Comparison of ENCODE assay signal across 2 cellular contexts in genomic region chr19:28140201-28140600, GRCh38.
TF ChIP-seq lines count a peak whose summit lies in the region.

No MANE protein-coding gene starts in this region.

TF ChIP-seq in GM23338, 12 proteins besides CTCF, POLR2A, EP300 and RAD21:
- TF ChIP-seq POLR2AphosphoS5 (IDR thresholded peaks at IDR 0.05; ENCODE audit: low read depth) (no peak), EZH2 (IDR thresholded peaks at IDR 0.05; ENCODE audit: low read depth, unreplicated experiment) (no peak), EZH2phosphoT487 (IDR thresholded peaks at IDR 0.05; ENCODE audit: unreplicated experiment) (no peak), NANOG (IDR thresholded peaks at IDR 0.05; ENCODE audit: borderline replicate concordance) (no peak), ZNF331 (CRISPR knock-in tag; IDR thresholded peaks at IDR 0.05; ENCODE audit: low read depth) (no peak), CREB1 (CRISPR knock-in tag; IDR thresholded peaks at IDR 0.05; ENCODE audit: low read depth) (no peak), ZNF114 (CRISPR knock-in tag; IDR thresholded peaks at IDR 0.05) (no peak), REST (IDR thresholded peaks at IDR 0.05; ENCODE audit: unreplicated experiment) (no peak), ZNF462 (CRISPR knock-in tag; IDR thresholded peaks at IDR 0.05) (no peak), STAT1 (IDR thresholded peaks at IDR 0.05; ENCODE audit: unreplicated experiment) (no peak), JUNB (IDR thresholded peaks at IDR 0.05; ENCODE audit: unreplicated experiment) (no peak)
- TF ChIP-seq, protein P1, sequence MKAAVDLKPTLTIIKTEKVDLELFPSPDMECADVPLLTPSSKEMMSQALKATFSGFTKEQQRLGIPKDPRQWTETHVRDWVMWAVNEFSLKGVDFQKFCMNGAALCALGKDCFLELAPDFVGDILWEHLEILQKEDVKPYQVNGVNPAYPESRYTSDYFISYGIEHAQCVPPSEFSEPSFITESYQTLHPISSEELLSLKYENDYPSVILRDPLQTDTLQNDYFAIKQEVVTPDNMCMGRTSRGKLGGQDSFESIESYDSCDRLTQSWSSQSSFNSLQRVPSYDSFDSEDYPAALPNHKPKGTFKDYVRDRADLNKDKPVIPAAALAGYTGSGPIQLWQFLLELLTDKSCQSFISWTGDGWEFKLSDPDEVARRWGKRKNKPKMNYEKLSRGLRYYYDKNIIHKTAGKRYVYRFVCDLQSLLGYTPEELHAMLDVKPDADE (IDR thresholded peaks at IDR 0.05), result no peak

TF ChIP-seq in H1, 55 proteins besides CTCF, POLR2A, EP300 and RAD21:
- no peak for TF ChIP-seq GABPA (IDR thresholded peaks at IDR 0.05; ENCODE audit: borderline replicate concordance, insufficient read depth, low read length)
- TF ChIP-seq MAFK (IDR thresholded peaks at IDR 0.05; ENCODE audit: low read depth, low read length), result peak; percentile 51
- peak; percentile 50 for TF ChIP-seq BACH1 (IDR thresholded peaks at IDR 0.05; ENCODE audit: low read length)
